Comparison of ENCODE assay signal across 9 cellular contexts in genomic region chr5:96781031-96781733, GRCh38. TPM values are rescaled to one million over a fixed set of nuclear protein-coding genes. Genes with fewer than 3 reads are reported as not detected.
A peak's percentile ranks its signal among the peaks of the same experiment; 100 is the strongest.
DNase-seq lines count a peak whose midpoint lies in the region; ATAC-seq and TF ChIP-seq lines count a peak whose summit lies in the region.
"Had no signal": no experiment of that assay in that cellular context is flagged by ENCODE, and none has a peak within 500 bp of the region (broad histone marks: within the 10 kb centered on the region; RNA-seq: fewer than 3 reads in every experiment).

No MANE protein-coding gene starts in this region.

- H3K4me1 ChIP-seq in RWPE2 (ENCODE audit: insufficient read depth, poor library complexity, severe bottlenecking) = peaks cover 23% of the 10 kb centered on the region
- peaks cover 0 to 5% (median 0%) of the 10 kb centered on the region in 3 donors for H3K4me1 ChIP-seq in skeletal muscle tissue (ENCODE audit: control insufficient read depth in 3 of 3, insufficient read depth in 3 of 3, low read length in 3 of 3)

- H3K36me3 ChIP-seq in RWPE2 (ENCODE audit: low read depth) (peaks cover 87% of the 10 kb centered on the region), skeletal muscle tissue (ENCODE audit: control insufficient read depth in 3 of 3, insufficient read depth in 3 of 3, low read length in 3 of 3) (peaks cover 12 to 51% (median 44%) of the 10 kb centered on the region in 3 donors)

- no peak for TF ChIP-seq CTCF in RWPE2 (IDR thresholded peaks at IDR 0.05; ENCODE audit: poor library complexity, severe bottlenecking)
- no peak for TF ChIP-seq CTCF in fibroblast of pulmonary artery (IDR thresholded peaks at IDR 0.05; ENCODE audit: low read length, missing control alignments)

- H3K27me3 ChIP-seq in RWPE2 (ENCODE audit: insufficient read depth, poor library complexity, severe bottlenecking) = no peaks in the 10 kb centered on the region
- H3K27me3 ChIP-seq in skeletal muscle tissue (ENCODE audit: control insufficient read depth in 3 of 3, insufficient read depth in 3 of 3, low read length in 3 of 3) = no peaks in the 10 kb centered on the region

- ATAC-seq in RWPE2 (ENCODE audit: low read depth) = peak; percentile 79
- no peak for ATAC-seq in GM18519 (IDR thresholded peaks at IDR 0.05; ENCODE audit: low FRiP score, unreplicated experiment)
- ATAC-seq: stimulated activated naive CD8-positive, alpha-beta T cell treated with anti-CD3 and anti-CD28 coated beads, Interleukin-15, amount 100 ng/mL, for 72 hours had no signal

- peak overlapping the region; percentile 75 for H3K27ac ChIP-seq in RWPE2 (ENCODE audit: poor library complexity, severe bottlenecking)
- H3K27ac ChIP-seq in skeletal muscle tissue (ENCODE audit: low read depth, low read length) = peak overlapping the region; percentile 0

- DNase-seq in HCEC 1CT = peak; percentile 66
- no peak for DNase-seq in RWPE2 (ENCODE audit: low spot score)
- peak; percentile 61 for DNase-seq in fibroblast of pulmonary artery (ENCODE audit: low read depth)
- DNase-seq in CD1c-positive myeloid dendritic cell (ENCODE audit: extremely low spot score) = no peak
- no peak for DNase-seq in 8988T
- no peak for DNase-seq in HUDEP-2 (lab: John Stamatoyannopoulos, UW; ENCODE audit: unreplicated experiment in 76 of 76)
- DNase-seq: stimulated activated naive CD8-positive, alpha-beta T cell treated with anti-CD3 and anti-CD28 coated beads, Interleukin-15, amount 100 ng/mL, for 72 hours had no signal

- H3K9ac ChIP-seq in skeletal muscle tissue (ENCODE audit: low read depth in 1 of 3, low read length in 3 of 3) = no peak overlapping the region

- no peaks in the 10 kb centered on the region for H3K9me3 ChIP-seq in RWPE2 (ENCODE audit: severe bottlenecking)
- H3K9me3 ChIP-seq in skeletal muscle tissue (ENCODE audit: control insufficient read depth in 3 of 3, low read length in 3 of 3) = no peaks in the 10 kb centered on the region

- no peak overlapping the region for H3K4me3 ChIP-seq in RWPE2 (ENCODE audit: severe bottlenecking)
- no peak overlapping the region for H3K4me3 ChIP-seq in fibroblast of pulmonary artery (replicated peaks; ENCODE audit: low read depth, low read length)
- H3K4me3 ChIP-seq in skeletal muscle tissue (ENCODE audit: low read length in 3 of 3) = no peak overlapping the region

RNA-seq across cellular contexts. Expression of gene ERAP1, which starts 26.6 kb away (rescaled TPM):
- total RNA-seq in skeletal muscle tissue = 24.0 TPM

Comparison
In these comparisons a context has a peak if more than half of its experiments do, and no peak if none do; other contexts are left out.
1. DNase-seq: peak in HCEC 1CT (single experiment) and fibroblast of pulmonary artery (single experiment); none in RWPE2 (single experiment), CD1c-positive myeloid dendritic cell (single experiment), 8988T (single experiment) and HUDEP-2 (0 of 76).